Comparison of ENCODE assay signal across 9 cellular contexts in genomic region chr9:77020438-77021264, GRCh38. TPM values are rescaled to one million over a fixed set of nuclear protein-coding genes. Genes with fewer than 3 reads are reported as not detected.
A peak's percentile ranks its signal among the peaks of the same experiment; 100 is the strongest.
DNase-seq lines count a peak whose midpoint lies in the region; ATAC-seq and TF ChIP-seq lines count a peak whose summit lies in the region.
"Had no signal": no experiment of that assay in that cellular context is flagged by ENCODE, and none has a peak within 500 bp of the region (broad histone marks: within the 10 kb centered on the region; RNA-seq: fewer than 3 reads in every experiment).

No MANE protein-coding gene starts in this region.

- intact Hi-C loops in activated T-helper 2 cell treated with anti-CD3 and anti-CD28 coated beads, Interferon-gamma antibody, Interleukin-2, Interleukin-4, amounts not matched to agents 10 μg/mL and 5 μg/mL and 100 μg/mL, durations not matched to agents 14 hours and 24 hours and 36 hours (cut with micrococcal nuclease): loop anchor here (1.0 kb wide), 1 partner anchor 8 kb away; no protein-coding TSS in a partner anchor

- no peak for DNase-seq in CD8-positive, alpha-beta memory T cell
- DNase-seq in GM23338 (ENCODE audit: low spot score): peak; percentile 50
- peak; percentile 51 for DNase-seq in neural progenitor cell (ENCODE audit: low spot score)
- no peak for DNase-seq in activated T-helper 2 cell treated with anti-CD3 and anti-CD28 coated beads, Interferon-gamma antibody, Interleukin-2, Interleukin-4, amounts not matched to agents 10 μg/mL and 5 μg/mL and 100 μg/mL, durations not matched to agents 14 hours and 24 hours and 36 hours (ENCODE audit: low spot score)
- DNase-seq: NCI-H1105 treated with DMSO at 0.1 percent for 48 hours had no signal

- H2AFZ ChIP-seq in GM23338 (peak overlapping the region; percentile 47), neural progenitor cell (replicated peaks) (peak overlapping the region; percentile 47)

- no peaks in the 10 kb centered on the region for H3K9me2 ChIP-seq in GM23338 (ENCODE audit: insufficient read depth)

- H3K4me3 Mint-ChIP-seq in CD8-positive, alpha-beta memory T cell: peak overlapping the region in 4 of 7 donors; percentile 20 to 55 (median 44)
- peak overlapping the region; percentile 46; the same call in 2 of the 3 replicates for H3K4me3 Mint-ChIP-seq in GM23338
- peak overlapping the region; percentile 27 for H3K4me3 Mint-ChIP-seq in neural progenitor cell
- H3K4me3 Mint-ChIP-seq in activated T-helper 2 cell treated with anti-CD3 and anti-CD28 coated beads, Interferon-gamma antibody, Interleukin-2, Interleukin-4, amounts not matched to agents 10 μg/mL and 5 μg/mL and 100 μg/mL, durations not matched to agents 14 hours and 24 hours and 36 hours (ENCODE audit: low read depth): no peak overlapping the region

- H3K4me1 ChIP-seq in CD8-positive, alpha-beta memory T cell (ENCODE audit: insufficient read depth, low read length): no peaks in the 10 kb centered on the region
- peaks cover 71% of the 10 kb centered on the region for H3K4me1 ChIP-seq in GM23338 (ENCODE audit: insufficient read depth)
- peaks cover 11 to 12% of the 10 kb centered on the region in 2 donors for H3K4me1 ChIP-seq in duodenal mucosa (ENCODE audit: control insufficient read depth in 1 of 2, insufficient read depth in 2 of 2, low read length in 2 of 2)
- H3K4me1 ChIP-seq in neural progenitor cell: peaks cover 37% of the 10 kb centered on the region

- peaks cover 20 to 38% (median 25%) of the 10 kb centered on the region in 3 donors for H3K4me1 Mint-ChIP-seq in CD8-positive, alpha-beta memory T cell
- H3K4me1 Mint-ChIP-seq in GM23338 (peaks cover 62% of the 10 kb centered on the region), neural progenitor cell (peaks cover 45% of the 10 kb centered on the region)
- peaks cover 10% of the 10 kb centered on the region for H3K4me1 Mint-ChIP-seq in activated T-helper 2 cell treated with anti-CD3 and anti-CD28 coated beads, Interferon-gamma antibody, Interleukin-2, Interleukin-4, amounts not matched to agents 10 μg/mL and 5 μg/mL and 100 μg/mL, durations not matched to agents 14 hours and 24 hours and 36 hours (ENCODE audit: low read depth)

- peak overlapping the region; percentile 76 for H3K4me2 ChIP-seq in GM23338
- H3K4me2 ChIP-seq in neural progenitor cell: peak overlapping the region; percentile 70

- H3K27ac ChIP-seq in CD8-positive, alpha-beta memory T cell (ENCODE audit: low read depth, low read length): no peak overlapping the region
- H3K27ac ChIP-seq in GM23338 (ENCODE audit: low read depth): no peak overlapping the region
- H3K27ac ChIP-seq in duodenal mucosa (ENCODE audit: low read depth, low read length): no peak overlapping the region
- no peak overlapping the region for H3K27ac ChIP-seq in neural progenitor cell

- H3K4me3 ChIP-seq in CD8-positive, alpha-beta memory T cell (ENCODE audit: low read length): no peak overlapping the region
- H3K4me3 ChIP-seq in GM23338: peak overlapping the region; percentile 49
- H3K4me3 ChIP-seq in duodenal mucosa (ENCODE audit: low read depth in 1 of 2, low read length in 2 of 2): peak overlapping the region; percentile 8 to 32
- H3K4me3 ChIP-seq in neural progenitor cell: peak overlapping the region; percentile 33

- no peaks in the 10 kb centered on the region for H3K36me3 ChIP-seq in CD8-positive, alpha-beta memory T cell (ENCODE audit: insufficient read depth, low read length)
- H3K36me3 ChIP-seq in GM23338 (ENCODE audit: insufficient read depth) (no peaks in the 10 kb centered on the region), duodenal mucosa (ENCODE audit: control insufficient read depth in 1 of 2, insufficient read depth in 2 of 2, low read length in 2 of 2) (no peaks in the 10 kb centered on the region), neural progenitor cell (no peaks in the 10 kb centered on the region)

- POLR2A ChIA-PET in CD8-positive, alpha-beta memory T cell (lab: Charles Lee): no interaction called here

- peak overlapping the region in 1 of 8 donors; percentile 19 for H3K27ac Mint-ChIP-seq in CD8-positive, alpha-beta memory T cell
- H3K27ac Mint-ChIP-seq in GM23338 (no peak overlapping the region), neural progenitor cell (no peak overlapping the region)
- H3K27ac Mint-ChIP-seq in activated T-helper 2 cell treated with anti-CD3 and anti-CD28 coated beads, Interferon-gamma antibody, Interleukin-2, Interleukin-4, amounts not matched to agents 10 μg/mL and 5 μg/mL and 100 μg/mL, durations not matched to agents 14 hours and 24 hours and 36 hours: no peak overlapping the region

- no peak; the same call in 2 of the 3 replicates for ATAC-seq in GM23338
- ATAC-seq in GM18520 (IDR thresholded peaks at IDR 0.05; ENCODE audit: unreplicated experiment): no peak
- no peak for ATAC-seq in GM19035 (IDR thresholded peaks at IDR 0.05; ENCODE audit: unreplicated experiment)
- ATAC-seq: Right ventricle myocardium inferior had no signal

- no peaks in the 10 kb centered on the region; the same call in 1 of the 2 replicates for H4K20me1 ChIP-seq in GM23338 (replicated peaks; ENCODE audit: insufficient read depth)
- H4K20me1 ChIP-seq in neural progenitor cell (ENCODE audit: low read depth): peaks cover 65% of the 10 kb centered on the region

- no peak overlapping the region for H3K9ac ChIP-seq in duodenal mucosa (ENCODE audit: low read depth in 1 of 2, low read length in 2 of 2)
- H3K9ac ChIP-seq in neural progenitor cell: no peak overlapping the region

- CTCF ChIA-PET in CD8-positive, alpha-beta memory T cell (lab: Charles Lee): no interaction called here

- no peaks in the 10 kb centered on the region for H3K36me3 Mint-ChIP-seq in CD8-positive, alpha-beta memory T cell
- H3K36me3 Mint-ChIP-seq in GM23338 (ENCODE audit: low read depth): peaks cover 5% of the 10 kb centered on the region
- no peaks in the 10 kb centered on the region for H3K36me3 Mint-ChIP-seq in neural progenitor cell
- peaks cover 3% of the 10 kb centered on the region for H3K36me3 Mint-ChIP-seq in activated T-helper 2 cell treated with anti-CD3 and anti-CD28 coated beads, Interferon-gamma antibody, Interleukin-2, Interleukin-4, amounts not matched to agents 10 μg/mL and 5 μg/mL and 100 μg/mL, durations not matched to agents 14 hours and 24 hours and 36 hours (ENCODE audit: low read depth)

- H3K79me2 ChIP-seq in GM23338 (replicated peaks; ENCODE audit: insufficient read depth): no peaks in the 10 kb centered on the region
- no peaks in the 10 kb centered on the region for H3K79me2 ChIP-seq in neural progenitor cell (ENCODE audit: low read depth)

- H3K27me3 Mint-ChIP-seq in CD8-positive, alpha-beta memory T cell: peaks cover 50 to 76% of the 10 kb centered on the region in 2 donors
- H3K27me3 Mint-ChIP-seq in GM23338 (ENCODE audit: insufficient read depth, low read depth, poor library complexity) (peaks cover 94% of the 10 kb centered on the region), neural progenitor cell (ENCODE audit: insufficient read depth, low read depth) (peaks cover 85% of the 10 kb centered on the region)
- peaks cover 78% of the 10 kb centered on the region for H3K27me3 Mint-ChIP-seq in activated T-helper 2 cell treated with anti-CD3 and anti-CD28 coated beads, Interferon-gamma antibody, Interleukin-2, Interleukin-4, amounts not matched to agents 10 μg/mL and 5 μg/mL and 100 μg/mL, durations not matched to agents 14 hours and 24 hours and 36 hours (ENCODE audit: low read depth)

- H3K9me3 Mint-ChIP-seq in CD8-positive, alpha-beta memory T cell: peaks cover 0 to 3% (median 2%) of the 10 kb centered on the region in 5 donors
- H3K9me3 Mint-ChIP-seq in GM23338: peaks cover 9% of the 10 kb centered on the region
- no peaks in the 10 kb centered on the region for H3K9me3 Mint-ChIP-seq in neural progenitor cell
- H3K9me3 Mint-ChIP-seq in activated T-helper 2 cell treated with anti-CD3 and anti-CD28 coated beads, Interferon-gamma antibody, Interleukin-2, Interleukin-4, amounts not matched to agents 10 μg/mL and 5 μg/mL and 100 μg/mL, durations not matched to agents 14 hours and 24 hours and 36 hours: no peaks in the 10 kb centered on the region

- no peak for TF ChIP-seq CTCF in GM23338 (conservative IDR thresholded peaks at IDR 0.05; ENCODE audit: low read depth in 2 of 2)
- no peak for TF ChIP-seq CTCF in neural progenitor cell (IDR thresholded peaks at IDR 0.05)

- H3F3A ChIP-seq in GM23338 (replicated peaks; ENCODE audit: low read depth): peaks cover 51% of the 10 kb centered on the region
- H3F3A ChIP-seq in neural progenitor cell (ENCODE audit: low read depth): peaks cover 54% of the 10 kb centered on the region

- H3K27me3 ChIP-seq in CD8-positive, alpha-beta memory T cell (ENCODE audit: insufficient read depth, low read length, poor library complexity, severe bottlenecking): peaks cover 40% of the 10 kb centered on the region
- H3K27me3 ChIP-seq in GM23338 (ENCODE audit: insufficient read depth) (peaks cover 99% of the 10 kb centered on the region), duodenal mucosa (ENCODE audit: control insufficient read depth in 1 of 2, insufficient read depth in 2 of 2, low read length in 2 of 2) (peaks cover 92 to 95% of the 10 kb centered on the region in 2 donors), neural progenitor cell (peaks cover 100% of the 10 kb centered on the region)

- no peaks in the 10 kb centered on the region for H3K9me3 ChIP-seq in CD8-positive, alpha-beta memory T cell (ENCODE audit: low read length)
- H3K9me3 ChIP-seq in duodenal mucosa (ENCODE audit: control insufficient read depth in 1 of 2, low read length in 2 of 2) (no peaks in the 10 kb centered on the region), neural progenitor cell (ENCODE audit: low read depth) (no peaks in the 10 kb centered on the region)

TF ChIP-seq in GM23338, 12 proteins besides CTCF, POLR2A, EP300 and RAD21 (continues in another document):
- TF ChIP-seq POLR2AphosphoS5 (IDR thresholded peaks at IDR 0.05; ENCODE audit: low read depth): no peak
- no peak for TF ChIP-seq ZNF331 (CRISPR knock-in tag; IDR thresholded peaks at IDR 0.05; ENCODE audit: low read depth)
- peak; percentile 99 for TF ChIP-seq EZH2 (IDR thresholded peaks at IDR 0.05; ENCODE audit: low read depth, unreplicated experiment)
- TF ChIP-seq CREB1 (CRISPR knock-in tag; IDR thresholded peaks at IDR 0.05; ENCODE audit: low read depth): no peak

RNA-seq across cellular contexts. Expression of gene FOXB2, which starts 1.2 kb away (rescaled TPM):
- not detected for total RNA-seq in CD8-positive, alpha-beta memory T cell
- not detected for polyA plus RNA-seq in CD8-positive, alpha-beta memory T cell
- total RNA-seq in GM23338 (2014; rRNA removed; shearing (Covaris generic)): not detected in 2 replicates
- polyA plus RNA-seq in GM23338 (2016; fragmentation: Nextera tagmentation; extraction: Ambion mirVana): not detected in 2 replicates
- total RNA-seq in neural progenitor cell (ENCODE audit: low replicate concordance): not detected in 2 replicates
- not detected in 2 replicates for total RNA-seq in activated T-helper 2 cell treated with anti-CD3 and anti-CD28 coated beads, Interferon-gamma antibody, Interleukin-2, Interleukin-4, amounts not matched to agents 10 μg/mL and 5 μg/mL and 100 μg/mL, durations not matched to agents 14 hours and 24 hours and 36 hours
- total RNA-seq: Right ventricle myocardium inferior had no signal

Comparison
In these comparisons a context has a peak if more than half of its experiments do, and no peak if none do; other contexts are left out.
1. DNase-seq: peak in GM23338 (single experiment) and neural progenitor cell (single experiment); none in CD8-positive, alpha-beta memory T cell (0 of 5) and activated T-helper 2 cell treated with anti-CD3 and anti-CD28 coated beads, Interferon-gamma antibody, Interleukin-2, Interleukin-4, amounts not matched to agents 10 μg/mL and 5 μg/mL and 100 μg/mL, durations not matched to agents 14 hours and 24 hours and 36 hours (single experiment).